20 cellular contexts compared by ENCODE assay signal in genomic region chr6:56640374-56640773, GRCh38.
"Had no signal": no experiment of that assay in that cellular context is flagged by ENCODE, and none has a peak within 500 bp of the region (broad histone marks: within the 10 kb centered on the region; RNA-seq: fewer than 3 reads in every experiment).

No MANE protein-coding gene starts in this region.

- H3K4me3 ChIP-seq: gastrocnemius medialis, left ventricle myocardium inferior, psoas muscle, upper lobe of left lung had no signal

- FAIRE-seq: astrocyte, endothelial cell of umbilical vein had no signal

- H3K27me3 ChIP-seq: gastrocnemius medialis, upper lobe of left lung had no signal

- H3K27ac ChIP-seq: left ventricle myocardium inferior, psoas muscle, upper lobe of left lung had no signal

- H3K4me3 Mint-ChIP-seq: activated CD4-positive, alpha-beta T cell treated with anti-CD3 and anti-CD28 coated beads, Interleukin-2, amount 10 ng/mL, durations not matched to agents 7 days and 5 days; stimulated activated naive CD8-positive, alpha-beta T cell treated with anti-CD3 and anti-CD28 coated beads, Interleukin-15, amount 100 ng/mL, for 72 hours had no signal

- H3K4me1 Mint-ChIP-seq: activated CD4-positive, alpha-beta T cell treated with anti-CD3 and anti-CD28 coated beads, Interleukin-2, amount 10 ng/mL, durations not matched to agents 7 days and 5 days; stimulated activated naive CD8-positive, alpha-beta T cell treated with anti-CD3 and anti-CD28 coated beads, Interleukin-15, amount 100 ng/mL, for 72 hours had no signal

- DNase-seq: activated CD4-positive, alpha-beta T cell treated with anti-CD3 and anti-CD28 coated beads, Interleukin-2, amount 10 ng/mL, durations not matched to agents 7 days and 5 days; activated CD8-positive, alpha-beta memory T cell treated with anti-CD3 and anti-CD28 coated beads for 24 hours; activated CD8-positive, alpha-beta memory T cell treated with anti-CD3 and anti-CD28 coated beads, Interleukin-2, amount 50 U/mL, for 48 hours; activated effector memory CD4-positive, alpha-beta T cell treated with Interleukin-2 at 50 U/mL for 16 hours; activated naive CD4-positive, alpha-beta T cell treated with anti-CD3 and anti-CD28 coated beads, Interleukin-2, amount 50 U/mL, for 16 hours; activated T-cell treated with anti-CD3 and anti-CD28 coated beads, Interleukin-2, amount 50 U/mL, for 48 hours; effector CD8-positive, alpha-beta T cell; gastrocnemius medialis; head of caudate nucleus; kidney glomerular epithelial cell; left ventricle myocardium inferior; psoas muscle; right cardiac atrium; stimulated activated CD4-positive, alpha-beta T cell treated with anti-CD3 and anti-CD28 coated beads, Interleukin-2, amount 100 ng/mL, for 48 hours; stimulated activated naive CD8-positive, alpha-beta T cell treated with anti-CD3 and anti-CD28 coated beads, Interleukin-15, amount 100 ng/mL, for 72 hours; T1000; upper lobe of left lung had no signal

- H3K27me3 Mint-ChIP-seq: stimulated activated naive CD8-positive, alpha-beta T cell treated with anti-CD3 and anti-CD28 coated beads, Interleukin-15, amount 100 ng/mL, for 72 hours had no signal

- ATAC-seq: activated CD4-positive, CD25-positive, alpha-beta regulatory T cell treated with anti-CD3 and anti-CD28 coated beads, Interleukin-2, amount 50 U/mL, for 24 hours; gastrocnemius medialis; right cardiac atrium; stimulated activated naive CD8-positive, alpha-beta T cell treated with anti-CD3 and anti-CD28 coated beads, Interleukin-15, amount 100 ng/mL, for 72 hours had no signal

- H3K9me3 Mint-ChIP-seq: activated CD4-positive, alpha-beta T cell treated with anti-CD3 and anti-CD28 coated beads, Interleukin-2, amount 10 ng/mL, durations not matched to agents 7 days and 5 days; stimulated activated naive CD8-positive, alpha-beta T cell treated with anti-CD3 and anti-CD28 coated beads, Interleukin-15, amount 100 ng/mL, for 72 hours had no signal

- H3K27ac Mint-ChIP-seq: activated CD4-positive, alpha-beta T cell treated with anti-CD3 and anti-CD28 coated beads, Interleukin-2, amount 10 ng/mL, durations not matched to agents 7 days and 5 days; stimulated activated naive CD8-positive, alpha-beta T cell treated with anti-CD3 and anti-CD28 coated beads, Interleukin-15, amount 100 ng/mL, for 72 hours had no signal

- H3K9me3 ChIP-seq: gastrocnemius medialis, left ventricle myocardium inferior, psoas muscle, upper lobe of left lung had no signal
